8 cellular contexts compared by ENCODE assay signal in the genomic region with DNA sequence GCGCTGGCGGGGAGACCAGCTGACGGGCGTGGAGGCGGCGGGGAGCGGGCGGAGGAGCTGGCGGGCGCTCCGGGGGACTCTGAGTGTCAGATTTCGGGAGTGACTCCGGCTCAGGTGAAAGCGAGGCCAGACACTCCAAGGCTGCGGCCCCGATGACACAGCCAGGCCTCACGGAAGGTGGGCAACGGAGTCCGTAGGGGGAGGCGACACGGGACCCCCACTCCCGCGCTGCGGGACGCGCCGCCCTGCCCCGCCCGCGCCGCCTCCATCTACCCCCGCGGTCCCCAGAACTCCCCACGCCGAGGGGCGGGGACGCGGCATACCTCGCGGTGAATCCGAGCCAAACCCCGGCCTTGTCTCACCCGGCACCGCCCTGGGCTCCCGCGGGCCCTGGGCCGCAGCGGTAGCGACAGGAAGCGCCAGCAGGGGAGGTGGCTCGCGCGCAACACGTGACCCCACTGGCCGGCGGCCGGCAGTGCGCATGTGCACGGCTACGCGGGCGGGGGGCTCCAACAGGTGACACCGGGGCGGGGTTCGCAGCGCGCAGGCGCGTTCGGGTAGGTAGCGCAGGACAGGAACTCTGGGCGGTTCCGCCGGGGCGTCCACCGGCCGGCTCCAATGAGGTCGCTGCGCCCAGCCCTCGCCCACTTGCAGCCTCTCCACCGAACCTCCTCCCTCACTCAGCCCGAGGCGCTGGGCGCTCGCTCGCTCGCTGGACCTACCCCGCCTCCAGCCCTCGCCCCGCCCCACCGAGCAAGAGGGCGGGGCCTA. TPM values are rescaled to one million over a fixed set of nuclear protein-coding genes. Genes with fewer than 3 reads are reported as not detected.
DNase-seq lines count a peak whose midpoint lies in the region; ATAC-seq and TF ChIP-seq lines count a peak whose summit lies in the region.

A gene with protein sequence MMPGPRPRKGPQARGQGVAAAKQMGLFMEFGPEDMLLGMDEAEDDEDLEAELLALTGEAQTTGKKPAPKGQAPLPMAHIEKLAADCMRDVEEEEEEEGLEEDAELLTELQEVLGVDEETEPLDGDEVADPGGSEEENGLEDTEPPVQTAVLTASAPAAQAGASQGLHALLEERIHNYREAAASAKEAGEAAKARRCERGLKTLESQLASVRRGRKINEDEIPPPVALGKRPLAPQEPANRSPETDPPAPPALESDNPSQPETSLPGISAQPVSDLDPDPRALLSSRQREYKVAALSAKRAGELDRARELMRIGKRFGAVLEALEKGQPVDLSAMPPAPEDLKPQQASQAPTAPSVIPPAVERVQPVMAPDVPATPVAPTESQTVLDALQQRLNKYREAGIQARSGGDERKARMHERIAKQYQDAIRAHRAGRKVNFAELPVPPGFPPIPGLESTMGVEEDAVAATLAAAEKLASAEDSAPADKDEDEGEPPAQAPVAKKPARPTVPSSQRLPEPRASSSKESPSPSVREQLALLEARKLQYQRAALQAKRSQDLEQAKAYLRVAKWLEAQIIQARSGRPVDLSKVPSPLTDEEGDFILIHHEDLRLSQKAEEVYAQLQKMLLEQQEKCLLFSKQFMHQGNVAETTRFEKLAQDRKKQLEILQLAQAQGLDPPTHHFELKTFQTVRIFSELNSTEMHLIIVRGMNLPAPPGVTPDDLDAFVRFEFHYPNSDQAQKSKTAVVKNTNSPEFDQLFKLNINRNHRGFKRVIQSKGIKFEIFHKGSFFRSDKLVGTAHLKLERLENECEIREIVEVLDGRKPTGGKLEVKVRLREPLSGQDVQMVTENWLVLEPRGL (minus strand): TSS at position 460 of the 771 bp plus-strand sequence. CDS start 1,585 bp downstream, outside the sequence.

- no peak for TF ChIP-seq CTCF in coronary artery (IDR thresholded peaks at IDR 0.05)

- H3K27me3 Mint-ChIP-seq in activated CD4-positive, alpha-beta T cell treated with anti-CD3 and anti-CD28 coated beads, Interleukin-2, amount 10 ng/mL, durations not matched to agents 24 days and 14 days = no peaks in the 10 kb centered on the region

- intact Hi-C loops in activated CD4-positive, alpha-beta T cell treated with anti-CD3 and anti-CD28 coated beads, Interleukin-2, amount 10 ng/mL, durations not matched to agents 24 days and 14 days (cut with micrococcal nuclease) = loop anchor here (1.0 to 5.0 kb wide), 6 partner anchors 38 to 310 kb away; a partner anchor contains a TSS
- intact Hi-C loops in left colon (cut with DNase I, micrococcal nuclease) = no loop called here

- H3K27ac ChIP-seq in BLaER1 treated with 17β-estradiol and CSF1 and Interleukin-3, amounts not matched to agents 10 nM and 100 nM = peak within 1 kb of the TSS; percentile 90 to 98 (median 95)
- H3K27ac ChIP-seq in coronary artery = peak within 1 kb of the TSS; percentile 92 to 98

- no peaks in the 10 kb centered on the region for H3K9me3 Mint-ChIP-seq in activated CD4-positive, alpha-beta T cell treated with anti-CD3 and anti-CD28 coated beads, Interleukin-2, amount 10 ng/mL, durations not matched to agents 24 days and 14 days

- ATAC-seq in GM19324 (IDR thresholded peaks at IDR 0.05; ENCODE audit: low FRiP score, unreplicated experiment) = peak; percentile 95
- ATAC-seq in HG03469 (IDR thresholded peaks at IDR 0.05; ENCODE audit: unreplicated experiment) = peak; percentile 85
- peak; percentile 88 for ATAC-seq in left colon

- H3K36me3 Mint-ChIP-seq in activated CD4-positive, alpha-beta T cell treated with anti-CD3 and anti-CD28 coated beads, Interleukin-2, amount 10 ng/mL, durations not matched to agents 24 days and 14 days (ENCODE audit: low read depth) = peaks cover 34% of the 10 kb centered on the region

- H3K9ac ChIP-seq in BLaER1 treated with 17β-estradiol and CSF1 and Interleukin-3, amounts not matched to agents 10 nM and 100 nM = peak within 1 kb of the TSS; percentile 92 to 99 (median 97)

- peak; percentile 96 for DNase-seq in NCI-H526 treated with DMSO at 0.1 percent for 48 hours (lab: John Stamatoyannopoulos, UW)
- DNase-seq in activated CD4-positive, alpha-beta T cell treated with anti-CD3 and anti-CD28 coated beads, Interleukin-2, amount 10 ng/mL, durations not matched to agents 24 days and 14 days = peak; percentile 100
- peak; percentile 99 for DNase-seq in coronary artery (ENCODE audit: low spot score)
- peak; percentile 98 to 99 for DNase-seq in left colon
- peak; percentile 99 for DNase-seq in stimulated activated CD4-positive, alpha-beta T cell treated with anti-CD3 and anti-CD28 coated beads, Interleukin-1b, Interleukin-23, amount 100 ng/mL, for 48 hours

- H3K27me3 ChIP-seq in BLaER1 treated with 17β-estradiol and CSF1 and Interleukin-3, amounts not matched to agents 10 nM and 100 nM = peaks cover 0 to 18% (median 10%) of the 10 kb centered on the region in 11 experiments; a peak in 12 of 22 replicates

- H4K20me1 ChIP-seq in BLaER1 treated with 17β-estradiol and CSF1 and Interleukin-3, amounts not matched to agents 10 nM and 100 nM = peaks cover 0 to 33% (median 19%) of the 10 kb centered on the region in 11 experiments; a peak in 14 of 22 replicates

- peak within 1 kb of the TSS; percentile 82 to 99 (median 90) for H3K4me2 ChIP-seq in BLaER1 treated with 17β-estradiol and CSF1 and Interleukin-3, amounts not matched to agents 10 nM and 100 nM

- H3K4me1 Mint-ChIP-seq in activated CD4-positive, alpha-beta T cell treated with anti-CD3 and anti-CD28 coated beads, Interleukin-2, amount 10 ng/mL, durations not matched to agents 24 days and 14 days = peaks cover 39% of the 10 kb centered on the region

- peak within 1 kb of the TSS; percentile 78 to 98 (median 90) for H3K4me3 ChIP-seq in BLaER1 treated with 17β-estradiol and CSF1 and Interleukin-3, amounts not matched to agents 10 nM and 100 nM
- peak within 1 kb of the TSS; percentile 98 for H3K4me3 ChIP-seq in coronary artery

- peak within 1 kb of the TSS; percentile 92 for H3K27ac Mint-ChIP-seq in activated CD4-positive, alpha-beta T cell treated with anti-CD3 and anti-CD28 coated beads, Interleukin-2, amount 10 ng/mL, durations not matched to agents 24 days and 14 days

- peak within 1 kb of the TSS; percentile 97 for H3K4me3 Mint-ChIP-seq in activated CD4-positive, alpha-beta T cell treated with anti-CD3 and anti-CD28 coated beads, Interleukin-2, amount 10 ng/mL, durations not matched to agents 24 days and 14 days

- no peaks in the 10 kb centered on the region for H3K9me3 ChIP-seq in BLaER1 treated with 17β-estradiol and CSF1 and Interleukin-3, amounts not matched to agents 10 nM and 100 nM (replicated peaks in 1 of 11)

- peaks cover 21 to 35% (median 33%) of the 10 kb centered on the region in 10 experiments for H3K4me1 ChIP-seq in BLaER1 treated with 17β-estradiol and CSF1 and Interleukin-3, amounts not matched to agents 10 nM and 100 nM

- peaks cover 30 to 48% (median 36%) of the 10 kb centered on the region in 11 experiments for H3K36me3 ChIP-seq in BLaER1 treated with 17β-estradiol and CSF1 and Interleukin-3, amounts not matched to agents 10 nM and 100 nM

RNA-seq across cellular contexts. Expression of the gene that starts here (rescaled TPM):
- total RNA-seq in activated CD4-positive, alpha-beta T cell treated with anti-CD3 and anti-CD28 coated beads, Interleukin-2, amount 10 ng/mL, durations not matched to agents 24 days and 14 days = 34.8 and 36.7 TPM in 2 replicates
- 10 to 100 TPM; 32.8 to 35.3 TPM for total RNA-seq in left colon

Comparison
In these comparisons a context has a peak if more than half of its experiments do, and no peak if none do; other contexts are left out.
1. Peak in every context shown above with its lines: DNase-seq, ATAC-seq, H3K4me3 ChIP-seq and H3K27ac ChIP-seq.